ENCODE assay signal across 18 cellular contexts in the genomic region with DNA sequence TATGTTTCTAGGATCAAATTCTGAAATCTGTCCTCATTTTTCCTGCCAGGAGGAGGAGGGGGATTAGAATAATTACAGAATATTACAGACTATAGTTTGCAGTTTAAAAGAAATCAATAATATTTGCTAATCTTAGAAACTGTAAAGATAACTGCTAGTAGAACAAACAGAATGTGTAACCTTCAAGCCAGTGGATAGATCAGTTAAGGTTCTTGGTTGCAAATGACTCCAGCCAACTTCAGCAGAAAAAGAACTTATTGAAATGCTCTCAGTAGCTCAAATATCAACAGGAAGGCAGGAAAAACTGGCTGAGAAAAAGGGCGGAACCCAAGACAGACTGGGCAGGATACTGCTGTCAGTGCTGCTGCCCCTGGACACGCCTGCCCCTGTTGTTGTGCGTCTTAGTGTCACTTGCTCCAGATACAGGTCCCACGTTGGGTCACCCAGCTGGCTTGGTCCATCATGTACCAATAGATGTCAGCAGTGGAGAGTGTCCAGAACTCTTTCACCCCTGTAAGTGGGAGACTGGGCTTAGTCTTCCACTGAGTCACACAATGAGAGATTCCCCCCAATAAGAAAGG. TPM values are rescaled to one million over a fixed set of nuclear protein-coding genes. Genes with fewer than 3 reads are reported as not detected.
"Had no signal": no experiment of that assay in that cellular context is flagged by ENCODE, and none has a peak within 500 bp of the region (broad histone marks: within the 10 kb centered on the region; RNA-seq: fewer than 3 reads in every experiment).

No MANE protein-coding gene starts in this region.

- H3K4me1 Mint-ChIP-seq: memory B cell had no signal

- DNase-seq: activated CD4-positive, alpha-beta T cell treated with anti-CD3 and anti-CD28 coated beads for 1 hour; activated naive CD4-positive, alpha-beta T cell treated with Interleukin-2 at 50 U/mL for 16 hours; activated T-cell treated with anti-CD3 and anti-CD28 coated beads, Interleukin-2, amount 50 U/mL, for 1 hour; brain microvascular endothelial cell; central memory CD4-positive, alpha-beta T cell; colonic mucosa; esophagus squamous epithelium; naive thymus-derived CD8-positive, alpha-beta T cell; stimulated activated naive CD8-positive, alpha-beta T cell treated with anti-CD3 and anti-CD28 coated beads, Interleukin-15, amount 100 ng/mL, for 72 hours; T-helper 1 cell; trophoblast cell; WERI-Rb-1 had no signal

- H3K27me3 ChIP-seq: brain microvascular endothelial cell, colonic mucosa, esophagus squamous epithelium, neutrophil, suprapubic skin had no signal

- H3K9me3 ChIP-seq: colonic mucosa, esophagus squamous epithelium, neutrophil, suprapubic skin had no signal

- H3K27me3 Mint-ChIP-seq: memory B cell; naive thymus-derived CD8-positive, alpha-beta T cell; progenitor cell of endocrine pancreas had no signal

- H3K4me3 ChIP-seq: colonic mucosa, esophagus squamous epithelium, skin epidermis, suprapubic skin had no signal

- H3K27ac ChIP-seq: brain microvascular endothelial cell, colonic mucosa, esophagus squamous epithelium, neutrophil, skin epidermis, suprapubic skin, WERI-Rb-1 had no signal

- H3K27ac Mint-ChIP-seq: activated T-helper 2 cell treated with anti-CD3 and anti-CD28 coated beads, Interferon-gamma antibody, Interleukin-2, Interleukin-4, amounts not matched to agents 10 μg/mL and 5 μg/mL and 100 μg/mL, durations not matched to agents 14 hours and 24 hours and 36 hours; progenitor cell of endocrine pancreas; stimulated activated naive CD8-positive, alpha-beta T cell treated with anti-CD3 and anti-CD28 coated beads, Interleukin-15, amount 100 ng/mL, for 72 hours had no signal

- H3K4me1 ChIP-seq: colonic mucosa had no signal

- H3K9me3 Mint-ChIP-seq: activated T-helper 2 cell treated with anti-CD3 and anti-CD28 coated beads, Interferon-gamma antibody, Interleukin-2, Interleukin-4, amounts not matched to agents 10 μg/mL and 5 μg/mL and 100 μg/mL, durations not matched to agents 14 hours and 24 hours and 36 hours; memory B cell; naive thymus-derived CD8-positive, alpha-beta T cell; stimulated activated naive CD8-positive, alpha-beta T cell treated with anti-CD3 and anti-CD28 coated beads, Interleukin-15, amount 100 ng/mL, for 72 hours had no signal

- H3K36me3 ChIP-seq: brain microvascular endothelial cell, colonic mucosa, esophagus squamous epithelium, neutrophil, suprapubic skin, WERI-Rb-1 had no signal

- H3K36me3 Mint-ChIP-seq: memory B cell; naive thymus-derived CD8-positive, alpha-beta T cell had no signal

- H3K4me3 Mint-ChIP-seq: memory B cell; naive thymus-derived CD8-positive, alpha-beta T cell; stimulated activated naive CD8-positive, alpha-beta T cell treated with anti-CD3 and anti-CD28 coated beads, Interleukin-15, amount 100 ng/mL, for 72 hours had no signal

RNA-seq across cellular contexts. Expression of gene NMUR1, which starts 10.2 kb away (rescaled TPM):
- total RNA-seq: progenitor cell of endocrine pancreas had no signal
